8 cellular contexts compared by ENCODE assay signal in genomic region chr10:31320179-31320597, GRCh38. TPM values are rescaled to one million over a fixed set of nuclear protein-coding genes. Genes with fewer than 3 reads are reported as not detected.
A peak's percentile ranks its signal among the peaks of the same experiment; 100 is the strongest.
DNase-seq lines count a peak whose midpoint lies in the region; ATAC-seq and TF ChIP-seq lines count a peak whose summit lies in the region.

No MANE protein-coding gene starts in this region.

- H3K9ac ChIP-seq in BLaER1: peak overlapping the region; percentile 80
- H3K9ac ChIP-seq in IMR-90 (ENCODE audit: low read depth, low read length): peak overlapping the region; percentile 98

- H3K4me2 ChIP-seq in BLaER1 (peak overlapping the region; percentile 99), IMR-90 (ENCODE audit: low read depth, low read length) (peak overlapping the region; percentile 97)

- peaks cover 25% of the 10 kb centered on the region for H3K4me1 ChIP-seq in BLaER1
- peaks cover 3% of the 10 kb centered on the region; the same call in 1 of the 2 replicates for H3K4me1 ChIP-seq in IMR-90 (ENCODE audit: control insufficient read depth, insufficient read depth, low read length)

- peaks cover 50% of the 10 kb centered on the region for H3K27me3 ChIP-seq in BLaER1
- no peaks in the 10 kb centered on the region for H3K27me3 ChIP-seq in IMR-90 (ENCODE audit: control insufficient read depth, insufficient read depth, low read length)

- in situ Hi-C loops in IMR-90 (cut with MboI; ENCODE audit: low sequenced_read_pairs): loop anchor here (10.0 kb wide), 1 partner anchor 165 kb away; no protein-coding TSS in a partner anchor

- WGBS in IMR-90 (ENCODE audit: extremely low coverage in 2 of 2, insufficient read length in 1 of 2), 2 experiments: 0% methylated on average over 14 of the region's 39 CpGs; no CpG with 5 or more reads in 1 of the 2 experiments

- H3K23ac ChIP-seq in IMR-90 (ENCODE audit: low read depth, low read length): peak overlapping the region; percentile 100

- peaks cover 3 to 33% of the 10 kb centered on the region in 2 experiments for H3K79me1 ChIP-seq in IMR-90 (ENCODE audit: low read depth in 1 of 2, low read length in 2 of 2)

- no peak for TF ChIP-seq RAD21 in IMR-90 (IDR thresholded peaks at IDR 0.05; ENCODE audit: low read length)

- peak overlapping the region; percentile 80 for H3K56ac ChIP-seq in IMR-90 (ENCODE audit: extremely low read depth, insufficient read depth, low read length)

- peak overlapping the region; percentile 89 for H3K4me3 ChIP-seq in BLaER1
- peak overlapping the region; percentile 65 for H3K4me3 ChIP-seq in IMR-90 (ENCODE audit: insufficient read depth, low read depth, low read length)

- H4K5ac ChIP-seq in IMR-90 (ENCODE audit: low read depth, low read length): peak overlapping the region; percentile 68

- peak overlapping the region; percentile 88 for H3K4me3 Mint-ChIP-seq in activated CD4-positive, alpha-beta memory T cell treated with anti-CD3 and anti-CD28 coated beads, Interleukin-2, amount 10 ng/mL, durations not matched to agents 7 days and 5 days

- peaks cover 51% of the 10 kb centered on the region for H3K4me1 Mint-ChIP-seq in activated CD4-positive, alpha-beta memory T cell treated with anti-CD3 and anti-CD28 coated beads, Interleukin-2, amount 10 ng/mL, durations not matched to agents 7 days and 5 days

- H2BK5ac ChIP-seq in IMR-90 (ENCODE audit: low read depth, low read length, poor library complexity, severe bottlenecking): peak overlapping the region; percentile 96

- no peak for TF ChIP-seq POLR2A in IMR-90 (IDR thresholded peaks at IDR 0.05; ENCODE audit: low read depth, low read length)

- TF ChIP-seq CTCF in IMR-90 (conservative IDR thresholded peaks at IDR 0.05; ENCODE audit: low read depth, low read length): no peak

- ATAC-seq in GM19438 (IDR thresholded peaks at IDR 0.05; ENCODE audit: low read depth, unreplicated experiment): peak; percentile 33
- peak; percentile 1 for ATAC-seq in IMR-90 (ENCODE audit: low read depth)

- peaks cover 7% of the 10 kb centered on the region; the same call in 1 of the 2 replicates for H3K9me1 ChIP-seq in IMR-90 (ENCODE audit: insufficient read depth, low read length)

- intact Hi-C loops in IMR-90 (cut with micrococcal nuclease): loop anchor here (1.0 to 10.0 kb wide), 3 partner anchors 175 to 536 kb away; no protein-coding TSS in a partner anchor

- H3K27me3 Mint-ChIP-seq in activated CD4-positive, alpha-beta memory T cell treated with anti-CD3 and anti-CD28 coated beads, Interleukin-2, amount 10 ng/mL, durations not matched to agents 7 days and 5 days: no peaks in the 10 kb centered on the region

- no peaks in the 10 kb centered on the region for H3K9me3 Mint-ChIP-seq in activated CD4-positive, alpha-beta memory T cell treated with anti-CD3 and anti-CD28 coated beads, Interleukin-2, amount 10 ng/mL, durations not matched to agents 7 days and 5 days

- peak overlapping the region; percentile 86 for H3K18ac ChIP-seq in IMR-90 (ENCODE audit: low read depth, low read length)

- peak overlapping the region; percentile 67; the same call in 1 of the 3 replicates for H2BK15ac ChIP-seq in IMR-90 (ENCODE audit: low read depth, low read length)

- H2AFZ ChIP-seq in IMR-90 (replicated peaks; ENCODE audit: low read length, poor library complexity): peak overlapping the region; percentile 83

- H2BK120ac ChIP-seq in IMR-90 (ENCODE audit: low read depth, low read length): peak overlapping the region; percentile 97

- POLR2A ChIA-PET in IMR-90 (lab: Charles Lee; ENCODE audit: unreplicated experiment): interaction anchor here (0.5 to 0.6 kb wide), 2 partner anchors 58 to 439 kb away, joined by 3 to 4 read pairs; no protein-coding TSS in a partner anchor
- POLR2A ChIA-PET in activated CD4-positive, alpha-beta memory T cell treated with anti-CD3 and anti-CD28 coated beads, Interleukin-2, amount 10 ng/mL, durations not matched to agents 7 days and 5 days (lab: Charles Lee): interaction anchor here (0.6 kb wide), 1 partner anchor 535 kb away, joined by 3 read pairs; no protein-coding TSS in a partner anchor

- BruUV-seq in IMR-90 (replicated peaks; lab: Mats Ljungman, UMichigan): no TSS peak

- CTCF ChIA-PET in IMR-90 (lab: Yijun Ruan, JAX): no interaction called here
- CTCF ChIA-PET in activated CD4-positive, alpha-beta memory T cell treated with anti-CD3 and anti-CD28 coated beads, Interleukin-2, amount 10 ng/mL, durations not matched to agents 7 days and 5 days (lab: Charles Lee): no interaction called here

- peak overlapping the region; percentile 94 for H2AK5ac ChIP-seq in IMR-90 (ENCODE audit: low read depth, low read length)

- peak overlapping the region; percentile 46 to 89; a peak in 3 of 4 replicates for H4K8ac ChIP-seq in IMR-90 (ENCODE audit: low read depth in 2 of 2, low read length in 2 of 2)

- dilution Hi-C loops in IMR-90 (cut with HindIII; ENCODE audit: low sequenced_read_pairs, unreplicated experiment): no loop called here

- H2AK9ac ChIP-seq in IMR-90 (replicated peaks; ENCODE audit: low read depth, low read length, poor library complexity): peak overlapping the region; percentile 94

- H3K27ac Mint-ChIP-seq in activated CD4-positive, alpha-beta memory T cell treated with anti-CD3 and anti-CD28 coated beads, Interleukin-2, amount 10 ng/mL, durations not matched to agents 7 days and 5 days: peak overlapping the region; percentile 96

- H3K4ac ChIP-seq in IMR-90 (ENCODE audit: low read depth, low read length): peak overlapping the region; percentile 99

- peak overlapping the region; percentile 98 for H3K14ac ChIP-seq in IMR-90 (replicated peaks; ENCODE audit: low read depth, low read length)

- peaks cover 29% of the 10 kb centered on the region for H3K36me3 Mint-ChIP-seq in activated CD4-positive, alpha-beta memory T cell treated with anti-CD3 and anti-CD28 coated beads, Interleukin-2, amount 10 ng/mL, durations not matched to agents 7 days and 5 days (ENCODE audit: low read depth)

- H3K36me3 ChIP-seq in BLaER1: no peaks in the 10 kb centered on the region
- H3K36me3 ChIP-seq in IMR-90 (ENCODE audit: control insufficient read depth, insufficient read depth, low read length): no peaks in the 10 kb centered on the region

- H4K20me1 ChIP-seq in BLaER1 (peaks cover 52% of the 10 kb centered on the region), IMR-90 (ENCODE audit: insufficient read depth, low read length) (peaks cover 43% of the 10 kb centered on the region)

- DNase-seq in IMR-90 (no peak), midbrain (lab: John Stamatoyannopoulos, UW) (peak; percentile 16), NCI-H1048 (lab: John Stamatoyannopoulos, UW) (no peak)
- DNase-seq in activated CD4-positive, alpha-beta memory T cell treated with anti-CD3 and anti-CD28 coated beads, Interleukin-2, amount 10 ng/mL, durations not matched to agents 7 days and 5 days: peak; percentile 61
- DNase-seq in effector CD8-positive, alpha-beta T cell (lab: John Stamatoyannopoulos, UW): peak; percentile 28
- DNase-seq in stimulated activated naive CD4-positive, alpha-beta T cell (lab: John Stamatoyannopoulos, UW): peak; percentile 30 to 66 (median 56)

- peak overlapping the region; percentile 94 for H2BK20ac ChIP-seq in IMR-90 (ENCODE audit: low read depth, low read length)

- H3K27ac ChIP-seq in BLaER1: peak overlapping the region; percentile 46; the same call in 1 of the 2 replicates
- H3K27ac ChIP-seq in IMR-90 (ENCODE audit: insufficient read depth, low read length): peak overlapping the region; percentile 97

- H4K91ac ChIP-seq in IMR-90 (ENCODE audit: insufficient read depth, low read depth, low read length): peak overlapping the region; percentile 94

- H3K9me3 ChIP-seq in BLaER1 (no peaks in the 10 kb centered on the region), IMR-90 (ENCODE audit: control insufficient read depth, insufficient read depth, low read length) (no peaks in the 10 kb centered on the region)

TF ChIP-seq in IMR-90, 13 proteins besides CTCF, POLR2A, EP300 and RAD21:
- TF ChIP-seq CHD1 (IDR thresholded peaks at IDR 0.05; ENCODE audit: low read depth, low read length) (0 out of 2 replicates have a peak, but pooled peaks have one; percentile 17), RCOR1 (IDR thresholded peaks at IDR 0.05; ENCODE audit: insufficient replicate concordance, low read length) (no peak)

RNA-seq across cellular contexts. Expression of gene ZEB1, which starts 1.2 kb away (rescaled TPM):
- 108 and 139 TPM in 2 replicates for total RNA-seq in IMR-90 (2012; rRNA removed)
- polyA plus RNA-seq in IMR-90 (2012; rRNA removed): 21.7 and 23.7 TPM in 2 replicates
- 5.6 and 6.0 TPM in 2 replicates for polyA plus RNA-seq in IMR-90 (2012; cell fraction: cytosol; rRNA removed)
- polyA plus RNA-seq in IMR-90 (2012; cell fraction: nucleus; rRNA removed; ENCODE audit: low replicate concordance): 8.5 and 80.1 TPM in 2 replicates
- total RNA-seq in activated CD4-positive, alpha-beta memory T cell treated with anti-CD3 and anti-CD28 coated beads, Interleukin-2, amount 10 ng/mL, durations not matched to agents 7 days and 5 days: 10 to 100 TPM; 50.4 to 51.6 TPM

Comparison
In these comparisons a context has a peak if more than half of its experiments do, and no peak if none do; other contexts are left out.
1. DNase-seq: peak in activated CD4-positive, alpha-beta memory T cell treated with anti-CD3 and anti-CD28 coated beads, Interleukin-2, amount 10 ng/mL, durations not matched to agents 7 days and 5 days (single experiment), effector CD8-positive, alpha-beta T cell (single experiment), midbrain (single experiment) and stimulated activated naive CD4-positive, alpha-beta T cell (6 of 6); none in IMR-90 (single experiment) and NCI-H1048 (single experiment).